ENCODE assay signal across 29 cellular contexts in genomic region chr5:118165619-118166018, GRCh38.
"Had no signal": no experiment of that assay in that cellular context is flagged by ENCODE, and none has a peak within 500 bp of the region (broad histone marks: within the 10 kb centered on the region; RNA-seq: fewer than 3 reads in every experiment).

No MANE protein-coding gene starts in this region.

- H2AFZ ChIP-seq: neural progenitor cell, parathyroid adenoma had no signal

- H3K4me1 Mint-ChIP-seq: naive thymus-derived CD8-positive, alpha-beta T cell; neural progenitor cell; stimulated activated memory B cell treated with anti-CD40 and anti-IgM and Interleukin-4, amounts not matched to agents 10 μg/mL and 1 μg/mL and 100 μg/mL, for 72 hours; stimulated activated naive CD8-positive, alpha-beta T cell treated with anti-CD3 and anti-CD28 coated beads, Interleukin-15, amount 100 ng/mL, for 72 hours had no signal

- DNase-seq: naive thymus-derived CD8-positive, alpha-beta T cell; occipital lobe; ovary; posterior cingulate gyrus; psoas muscle; right cardiac atrium; right lobe of liver; sigmoid colon; small intestine; stimulated activated CD4-positive, alpha-beta T cell treated with anti-CD3 and anti-CD28 coated beads, Interleukin-15, amount 100 ng/mL, for 24 hours; stimulated activated CD4-positive, alpha-beta T cell treated with anti-CD3 and anti-CD28 coated beads, Interleukin-2, amount 100 ng/mL, for 24 hours; stimulated activated CD4-positive, alpha-beta T cell treated with anti-CD3 and anti-CD28 coated beads, Interleukin-2, amount 100 ng/mL, for 48 hours; stimulated activated CD4-positive, alpha-beta T cell treated with anti-CD3 and anti-CD28 coated beads, Interleukin-4, amount 100 ng/mL, for 24 hours; stimulated activated naive CD4-positive, alpha-beta T cell; stimulated activated naive CD8-positive, alpha-beta T cell treated with anti-CD3 and anti-CD28 coated beads, Interleukin-15, amount 100 ng/mL, for 72 hours; stimulated activated naive CD8-positive, alpha-beta T cell treated with anti-CD3 and anti-CD28 coated beads, Interleukin-15, Interleukin-2, amounts not matched to agents 100 U/mL and 50 U/mL, for 24 hours; substantia nigra; testis; tibial artery; transverse colon; upper lobe of right lung; uterus had no signal

- H3K9me3 Mint-ChIP-seq: neural progenitor cell; stimulated activated memory B cell treated with anti-CD40 and anti-IgM and Interleukin-4, amounts not matched to agents 10 μg/mL and 1 μg/mL and 100 μg/mL, for 72 hours; type B pancreatic cell had no signal

- H3K36me3 ChIP-seq: neural progenitor cell, ovary, right lobe of liver, sigmoid colon, suprapubic skin, tibial artery, transverse colon, upper lobe of right lung, uterus had no signal

- ATAC-seq: naive thymus-derived CD8-positive, alpha-beta T cell; natural killer cell treated with Interleukin-12 subunit alpha and Interleukin-12 subunit beta and Interleukin-15 and Interleukin-18, amount 100 ng/mL, for 72 hours; psoas muscle; right cardiac atrium; right lobe of liver; stimulated activated memory B cell treated with anti-CD40 and anti-IgM and Interleukin-4, amounts not matched to agents 10 μg/mL and 1 μg/mL and 100 μg/mL, for 72 hours; stimulated activated naive CD8-positive, alpha-beta T cell treated with anti-CD3 and anti-CD28 coated beads, Interleukin-15, amount 100 ng/mL, for 72 hours; stimulated activated naive CD8-positive, alpha-beta T cell treated with anti-CD3 and anti-CD28 coated beads, Interleukin-15, Interleukin-2, amounts not matched to agents 100 U/mL and 50 U/mL, for 24 hours; upper lobe of right lung had no signal

- H3K27ac Mint-ChIP-seq: naive thymus-derived CD8-positive, alpha-beta T cell; natural killer cell treated with Interleukin-12 subunit alpha and Interleukin-12 subunit beta and Interleukin-15 and Interleukin-18, amount 100 ng/mL, for 72 hours; neural progenitor cell; progenitor cell of endocrine pancreas; stimulated activated memory B cell treated with anti-CD40 and anti-IgM and Interleukin-4, amounts not matched to agents 10 μg/mL and 1 μg/mL and 100 μg/mL, for 72 hours; stimulated activated naive CD8-positive, alpha-beta T cell treated with anti-CD3 and anti-CD28 coated beads, Interleukin-15, amount 100 ng/mL, for 72 hours; type B pancreatic cell had no signal

- H3K4me3 Mint-ChIP-seq: naive thymus-derived CD8-positive, alpha-beta T cell; natural killer cell treated with Interleukin-12 subunit alpha and Interleukin-12 subunit beta and Interleukin-15 and Interleukin-18, amount 100 ng/mL, for 72 hours; neural progenitor cell; stimulated activated memory B cell treated with anti-CD40 and anti-IgM and Interleukin-4, amounts not matched to agents 10 μg/mL and 1 μg/mL and 100 μg/mL, for 72 hours; stimulated activated naive CD8-positive, alpha-beta T cell treated with anti-CD3 and anti-CD28 coated beads, Interleukin-15, amount 100 ng/mL, for 72 hours; type B pancreatic cell had no signal

- H3K27ac ChIP-seq: neural progenitor cell, ovary, parathyroid adenoma, psoas muscle, right lobe of liver, sigmoid colon, suprapubic skin, testis, tibial artery, transverse colon, upper lobe of right lung, uterus had no signal

- H3K4me1 ChIP-seq: neural progenitor cell, parathyroid adenoma, psoas muscle, right lobe of liver, sigmoid colon, suprapubic skin, testis, tibial artery, transverse colon, upper lobe of right lung, uterus had no signal

- H3K79me2 ChIP-seq: parathyroid adenoma had no signal

- H3K27me3 ChIP-seq: neural progenitor cell, ovary, right lobe of liver, sigmoid colon, suprapubic skin, testis, tibial artery, transverse colon, upper lobe of right lung, uterus had no signal

- H3K4me3 ChIP-seq: neural progenitor cell, ovary, psoas muscle, right lobe of liver, sigmoid colon, suprapubic skin, testis, tibial artery, transverse colon, upper lobe of right lung, uterus had no signal

- H3K27me3 Mint-ChIP-seq: naive thymus-derived CD8-positive, alpha-beta T cell; natural killer cell treated with Interleukin-12 subunit alpha and Interleukin-12 subunit beta and Interleukin-15 and Interleukin-18, amount 100 ng/mL, for 72 hours; progenitor cell of endocrine pancreas; stimulated activated memory B cell treated with anti-CD40 and anti-IgM and Interleukin-4, amounts not matched to agents 10 μg/mL and 1 μg/mL and 100 μg/mL, for 72 hours; stimulated activated naive CD8-positive, alpha-beta T cell treated with anti-CD3 and anti-CD28 coated beads, Interleukin-15, amount 100 ng/mL, for 72 hours; type B pancreatic cell had no signal

- H3K9me3 ChIP-seq: ovary, psoas muscle, right lobe of liver, sigmoid colon, suprapubic skin, testis, tibial artery, transverse colon, upper lobe of right lung, uterus had no signal

- H3K4me2 ChIP-seq: neural progenitor cell had no signal

- H3K9ac ChIP-seq: neural progenitor cell, parathyroid adenoma had no signal

- H3K36me3 Mint-ChIP-seq: naive thymus-derived CD8-positive, alpha-beta T cell; natural killer cell treated with Interleukin-12 subunit alpha and Interleukin-12 subunit beta and Interleukin-15 and Interleukin-18, amount 100 ng/mL, for 72 hours; neural progenitor cell; stimulated activated memory B cell treated with anti-CD40 and anti-IgM and Interleukin-4, amounts not matched to agents 10 μg/mL and 1 μg/mL and 100 μg/mL, for 72 hours; type B pancreatic cell had no signal
